In the genomic region with DNA sequence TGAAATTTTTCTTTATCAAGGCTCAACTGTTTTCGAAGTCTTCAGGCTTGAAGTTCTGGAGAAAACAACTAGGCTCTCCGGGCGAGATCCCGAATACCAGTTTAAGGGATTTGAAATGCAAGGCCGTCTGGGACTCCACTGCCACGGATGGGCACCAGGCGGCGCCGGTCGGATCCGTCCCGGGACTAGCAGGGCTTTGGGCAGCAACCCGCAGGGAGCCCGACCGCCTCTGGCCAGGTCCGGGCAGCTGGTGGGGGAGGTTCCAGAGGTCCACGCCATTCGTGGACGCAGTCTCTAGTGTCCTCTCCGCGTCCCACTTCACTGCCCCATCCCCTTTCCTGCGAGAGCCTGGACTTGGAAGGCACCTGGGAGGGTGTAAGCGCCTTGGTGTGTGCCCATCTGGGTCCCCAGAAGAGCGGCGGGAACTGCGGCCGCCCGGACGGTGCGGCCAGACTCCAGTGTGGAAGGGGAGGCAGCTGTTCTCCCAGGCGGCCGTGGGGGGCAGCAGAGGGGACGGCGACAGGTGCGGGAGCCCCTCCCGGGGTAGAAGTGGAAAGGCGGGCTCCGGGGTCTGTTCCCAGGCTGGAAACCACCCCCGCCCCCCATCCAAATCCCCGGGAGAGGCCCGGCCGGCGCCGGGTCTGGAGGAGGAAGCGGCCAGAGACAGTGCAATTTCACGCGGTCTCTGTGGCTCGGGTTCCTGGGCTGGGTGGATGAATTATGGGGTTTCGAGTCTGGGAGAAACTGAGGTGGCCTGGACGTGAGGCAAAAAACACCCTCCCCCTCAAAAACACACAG, we compare ENCODE assay signal across 1 cellular context.
TF ChIP-seq lines count a peak whose summit lies in the region.

No MANE protein-coding gene starts in this region.

TF ChIP-seq in HepG2, 621 proteins besides CTCF, POLR2A, EP300 and RAD21 (continued from another document):
- TF ChIP-seq, protein P1, sequence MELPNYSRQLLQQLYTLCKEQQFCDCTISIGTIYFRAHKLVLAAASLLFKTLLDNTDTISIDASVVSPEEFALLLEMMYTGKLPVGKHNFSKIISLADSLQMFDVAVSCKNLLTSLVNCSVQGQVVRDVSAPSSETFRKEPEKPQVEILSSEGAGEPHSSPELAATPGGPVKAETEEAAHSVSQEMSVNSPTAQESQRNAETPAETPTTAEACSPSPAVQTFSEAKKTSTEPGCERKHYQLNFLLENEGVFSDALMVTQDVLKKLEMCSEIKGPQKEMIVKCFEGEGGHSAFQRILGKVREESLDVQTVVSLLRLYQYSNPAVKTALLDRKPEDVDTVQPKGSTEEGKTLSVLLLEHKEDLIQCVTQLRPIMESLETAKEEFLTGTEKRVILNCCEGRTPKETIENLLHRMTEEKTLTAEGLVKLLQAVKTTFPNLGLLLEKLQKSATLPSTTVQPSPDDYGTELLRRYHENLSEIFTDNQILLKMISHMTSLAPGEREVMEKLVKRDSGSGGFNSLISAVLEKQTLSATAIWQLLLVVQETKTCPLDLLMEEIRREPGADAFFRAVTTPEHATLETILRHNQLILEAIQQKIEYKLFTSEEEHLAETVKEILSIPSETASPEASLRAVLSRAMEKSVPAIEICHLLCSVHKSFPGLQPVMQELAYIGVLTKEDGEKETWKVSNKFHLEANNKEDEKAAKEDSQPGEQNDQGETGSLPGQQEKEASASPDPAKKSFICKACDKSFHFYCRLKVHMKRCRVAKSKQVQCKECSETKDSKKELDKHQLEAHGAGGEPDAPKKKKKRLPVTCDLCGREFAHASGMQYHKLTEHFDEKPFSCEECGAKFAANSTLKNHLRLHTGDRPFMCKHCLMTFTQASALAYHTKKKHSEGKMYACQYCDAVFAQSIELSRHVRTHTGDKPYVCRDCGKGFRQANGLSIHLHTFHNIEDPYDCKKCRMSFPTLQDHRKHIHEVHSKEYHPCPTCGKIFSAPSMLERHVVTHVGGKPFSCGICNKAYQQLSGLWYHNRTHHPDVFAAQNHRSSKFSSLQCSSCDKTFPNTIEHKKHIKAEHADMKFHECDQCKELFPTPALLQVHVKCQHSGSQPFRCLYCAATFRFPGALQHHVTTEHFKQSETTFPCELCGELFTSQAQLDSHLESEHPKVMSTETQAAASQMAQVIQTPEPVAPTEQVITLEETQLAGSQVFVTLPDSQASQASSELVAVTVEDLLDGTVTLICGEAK (IDR thresholded peaks at IDR 0.05), result no peak
- TF ChIP-seq, protein P1 (CRISPR knock-in tag; IDR thresholded peaks at IDR 0.05), result peak; percentile 37; the same call in 1 of the 2 replicates
- no peak for TF ChIP-seq SMYD3 (CRISPR knock-in tag; IDR thresholded peaks at IDR 0.05)
- TF ChIP-seq PAXIP1 (CRISPR knock-in tag; conservative IDR thresholded peaks at IDR 0.05), result no peak
- TF ChIP-seq, protein P2, sequence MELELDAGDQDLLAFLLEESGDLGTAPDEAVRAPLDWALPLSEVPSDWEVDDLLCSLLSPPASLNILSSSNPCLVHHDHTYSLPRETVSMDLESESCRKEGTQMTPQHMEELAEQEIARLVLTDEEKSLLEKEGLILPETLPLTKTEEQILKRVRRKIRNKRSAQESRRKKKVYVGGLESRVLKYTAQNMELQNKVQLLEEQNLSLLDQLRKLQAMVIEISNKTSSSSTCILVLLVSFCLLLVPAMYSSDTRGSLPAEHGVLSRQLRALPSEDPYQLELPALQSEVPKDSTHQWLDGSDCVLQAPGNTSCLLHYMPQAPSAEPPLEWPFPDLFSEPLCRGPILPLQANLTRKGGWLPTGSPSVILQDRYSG (CRISPR knock-in tag; IDR thresholded peaks at IDR 0.05), result no peak
- TF ChIP-seq NFYB (CRISPR knock-in tag; IDR thresholded peaks at IDR 0.05), result no peak
